ENCODE assay signal across 8 cellular contexts in the genomic region with DNA sequence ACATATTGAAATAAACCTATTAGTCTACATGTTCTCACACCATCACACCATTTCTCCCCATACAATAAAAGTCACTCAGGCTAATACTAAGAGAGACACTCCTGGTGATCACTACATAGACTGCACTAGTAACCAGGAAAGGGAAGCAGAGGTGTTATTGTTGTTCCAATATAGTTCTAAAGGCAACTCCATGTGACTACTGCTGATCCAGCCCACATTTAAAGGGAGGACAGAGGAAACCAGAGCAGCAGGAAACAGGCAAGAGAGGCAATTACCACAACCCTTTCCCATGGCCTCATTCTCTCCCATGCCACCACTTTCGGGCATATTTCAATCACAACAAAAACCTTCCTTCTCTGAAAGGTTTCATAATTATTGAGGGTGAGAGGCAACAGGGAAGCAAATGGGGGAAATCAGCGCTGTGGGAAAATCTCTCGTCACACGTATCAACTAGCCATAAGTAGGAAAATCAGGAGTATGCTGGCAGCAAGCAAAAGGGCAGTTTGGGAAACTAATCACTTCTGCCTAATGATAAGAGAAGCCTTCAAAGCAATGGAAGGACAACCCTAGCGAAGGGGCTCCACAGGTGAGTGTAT. TPM values are rescaled to one million over a fixed set of nuclear protein-coding genes. Genes with fewer than 3 reads are reported as not detected.
A peak's percentile ranks its signal among the peaks of the same experiment; 100 is the strongest.
DNase-seq lines count a peak whose midpoint lies in the region; ATAC-seq and TF ChIP-seq lines count a peak whose summit lies in the region.

No MANE protein-coding gene starts in this region.

- H3K4me1 Mint-ChIP-seq in endodermal cell: peaks cover 25% of the 10 kb centered on the region

- peaks cover 34% of the 10 kb centered on the region for H3K36me3 Mint-ChIP-seq in endodermal cell (ENCODE audit: low read depth)

- TF ChIP-seq CTCF in OCI-LY7 (conservative IDR thresholded peaks at IDR 0.05; ENCODE audit: low read length) (no peak), endodermal cell (conservative IDR thresholded peaks at IDR 0.05) (no peak)

- H3K9ac ChIP-seq in endodermal cell (ENCODE audit: extremely low read depth, low read length, poor library complexity, severe bottlenecking): peak overlapping the region; percentile 97
- H3K9ac ChIP-seq in rectal smooth muscle tissue (ENCODE audit: low read length): no peak overlapping the region

- no peak for ATAC-seq in left cardiac atrium

- H3K4me3 Mint-ChIP-seq in endodermal cell: peak overlapping the region; percentile 94

- H3K27me3 ChIP-seq in endodermal cell (ENCODE audit: control insufficient read depth, insufficient read depth, low read length, poor library complexity, severe bottlenecking): no peaks in the 10 kb centered on the region
- no peaks in the 10 kb centered on the region for H3K27me3 ChIP-seq in rectal smooth muscle tissue (ENCODE audit: control insufficient read depth, insufficient read depth, low read length)

- peaks cover 29% of the 10 kb centered on the region for H4K20me1 ChIP-seq in OCI-LY7 (ENCODE audit: insufficient read depth, low read length)

- H3K79me2 ChIP-seq in OCI-LY7 (ENCODE audit: insufficient read depth, low read depth, low read length): peaks cover 68% of the 10 kb centered on the region

- DNase-seq in DMS53 (lab: John Stamatoyannopoulos, UW) (peak; percentile 12), DMS53 treated with DMSO at 0.1 percent for 48 hours (lab: John Stamatoyannopoulos, UW; ENCODE audit: unreplicated experiment) (no peak), OCI-LY7 (ENCODE audit: low spot score) (peak; percentile 14), endodermal cell (peak; percentile 45), hepatic stellate cell (ENCODE audit: low spot score) (no peak), left cardiac atrium (no peak), NCI-H2196 (lab: John Stamatoyannopoulos, UW; ENCODE audit: unreplicated experiment) (no peak)

- POLR2A ChIA-PET in OCI-LY7 (lab: Charles Lee): no interaction called here

- intact Hi-C loops in OCI-LY7 (cut with micrococcal nuclease; ENCODE audit: unreplicated experiment): loop anchor here (10.0 kb wide), 1 partner anchor 752 kb away; a partner anchor contains a TSS
- intact Hi-C loops in left cardiac atrium (cut with DNase I): no loop called here

- peaks cover 19% of the 10 kb centered on the region for H3K9me3 Mint-ChIP-seq in endodermal cell

- H3K4me2 ChIP-seq in OCI-LY7 (ENCODE audit: low read length): peak overlapping the region; percentile 92

- H3K9me3 ChIP-seq in OCI-LY7 (ENCODE audit: low read length) (no peaks in the 10 kb centered on the region), endodermal cell (ENCODE audit: control insufficient read depth, low read length) (no peaks in the 10 kb centered on the region)

- H3K9me2 ChIP-seq in OCI-LY7 (ENCODE audit: insufficient read depth, low read length): no peaks in the 10 kb centered on the region

- H3K36me3 ChIP-seq in OCI-LY7 (ENCODE audit: insufficient read depth, low read length) (peaks cover 34% of the 10 kb centered on the region), endodermal cell (ENCODE audit: control insufficient read depth, insufficient read depth, low read length) (peaks cover 43% of the 10 kb centered on the region), rectal smooth muscle tissue (ENCODE audit: control insufficient read depth, insufficient read depth, low read length) (no peaks in the 10 kb centered on the region)

- H3K27ac ChIP-seq in OCI-LY7 (ENCODE audit: low read depth, low read length, poor library complexity, severe bottlenecking) (no peak overlapping the region), endodermal cell (ENCODE audit: low read depth, low read length) (no peak overlapping the region), rectal smooth muscle tissue (ENCODE audit: low read depth, low read length) (no peak overlapping the region)

- CTCF ChIA-PET in OCI-LY7 (lab: Charles Lee; ENCODE audit: unreplicated experiment): no interaction called here

- H3K27ac Mint-ChIP-seq in endodermal cell: peak overlapping the region; percentile 100

- H2AFZ ChIP-seq in OCI-LY7 (ENCODE audit: low read length): no peak overlapping the region

- 76 to 78% methylated on average over 4 to 5 of the region's 5 CpGs for WGBS in endodermal cell (ENCODE audit: insufficient coverage in 1 of 2, insufficient read length in 1 of 2), 2 experiments

- H3K27me3 Mint-ChIP-seq in endodermal cell (ENCODE audit: insufficient read depth): no peaks in the 10 kb centered on the region

- H3K4me1 ChIP-seq in OCI-LY7 (ENCODE audit: insufficient read depth, low read length, poor library complexity, severe bottlenecking) (peaks cover 28% of the 10 kb centered on the region), endodermal cell (ENCODE audit: control insufficient read depth, insufficient read depth, low read length) (no peaks in the 10 kb centered on the region), rectal smooth muscle tissue (ENCODE audit: control insufficient read depth, insufficient read depth, low read length) (peaks cover 10% of the 10 kb centered on the region)

- H3K4me3 ChIP-seq in OCI-LY7 (ENCODE audit: low read depth, low read length, poor library complexity, severe bottlenecking) (peak overlapping the region; percentile 99), endodermal cell (ENCODE audit: low read length) (peak overlapping the region; percentile 100), rectal smooth muscle tissue (ENCODE audit: low read length) (peak overlapping the region; percentile 42)

- no TSS peak for BruUV-seq in OCI-LY7 (replicated peaks; lab: Mats Ljungman, UMichigan)

RNA-seq across cellular contexts. Expression of a gene that starts 1.8 kb away (rescaled TPM):
- 19.0 and 28.5 TPM in 2 replicates for total RNA-seq in OCI-LY7 (2014; rRNA removed; shearing (Covaris generic))
- total RNA-seq in OCI-LY7 (2022) (63.9 and 65.5 TPM in 2 replicates), endodermal cell (10 to 100 TPM; 60.9 to 82.1 TPM), left cardiac atrium (10 to 100 TPM; 21.7 to 23.0 TPM)
- 49.7 TPM for polyA plus RNA-seq in endodermal cell (2013, experiment 1 of 2)
- polyA plus RNA-seq in endodermal cell (2013, experiment 2 of 2): 49.8 TPM

Comparison
In these comparisons a context has a peak if more than half of its experiments do, and no peak if none do; other contexts are left out.
1. DNase-seq: peak in DMS53 (single experiment), OCI-LY7 (single experiment) and endodermal cell (single experiment); none in DMS53 treated with DMSO at 0.1 percent for 48 hours (single experiment), hepatic stellate cell (single experiment), left cardiac atrium (single experiment) and NCI-H2196 (single experiment).
2. H3K4me3 ChIP-seq: peak in every context shown above with its lines; median percentile 100 in endodermal cell; 99 in OCI-LY7; 42 in rectal smooth muscle tissue.